ENCODE assay signal across 23 cellular contexts in genomic region chr2:50711714-50712113, GRCh38.
"Had no signal": no experiment of that assay in that cellular context is flagged by ENCODE, and none has a peak within 500 bp of the region (broad histone marks: within the 10 kb centered on the region; RNA-seq: fewer than 3 reads in every experiment).

No MANE protein-coding gene starts in this region.

- H3K9me3 ChIP-seq: stomach, suprapubic skin, testis, thoracic aorta, thyroid gland, tibial artery, tibial nerve, transverse colon, upper lobe of left lung, upper lobe of right lung, uterus, vagina had no signal

- DNase-seq: stimulated activated CD4-positive, alpha-beta T cell treated with anti-CD3 and anti-CD28 coated beads, Interleukin-2, amount 100 ng/mL, for 48 hours; stimulated activated CD4-positive, alpha-beta T cell treated with anti-CD3 and anti-CD28 coated beads, Interleukin-4, amount 100 ng/mL, for 1 hour; stimulated activated CD4-positive, alpha-beta T cell treated with anti-CD3 and anti-CD28 coated beads, Interleukin-4, amount 100 ng/mL, for 24 hours; stimulated activated CD4-positive, alpha-beta T cell treated with anti-CD3 and anti-CD28 coated beads, Interleukin-4, amount 100 ng/mL, for 4 hours; stimulated activated CD8-positive, alpha-beta memory T cell treated with anti-CD3 and anti-CD28 coated beads, Interleukin-4, amount 100 ng/mL, for 48 hours; stimulated activated naive B cell treated with anti-CD40 and anti-IgM and Interleukin-4, amounts not matched to agents 10 μg/mL and 1 μg/mL and 100 μg/mL, for 72 hours; stimulated activated naive CD4-positive, alpha-beta T cell; stimulated activated naive CD4-positive, alpha-beta T cell treated with Interleukin-2 at 50 U/mL for 16 hours; stimulated activated naive CD8-positive, alpha-beta T cell treated with anti-CD3 and anti-CD28 coated beads, Interleukin-15, amount 100 ng/mL, for 72 hours; stimulated activated naive CD8-positive, alpha-beta T cell treated with anti-CD3 and anti-CD28 coated beads, Interleukin-15, Interleukin-2, amounts not matched to agents 100 U/mL and 50 U/mL, for 24 hours; stomach; substantia nigra; testis; thyroid gland; tibial artery; transverse colon; upper lobe of left lung; upper lobe of right lung; uterus had no signal

- H3K27ac ChIP-seq: stomach, suprapubic skin, testis, thoracic aorta, thyroid gland, tibial artery, tibial nerve, transverse colon, upper lobe of left lung, upper lobe of right lung, uterus, vagina had no signal

- H3K27me3 ChIP-seq: stomach, suprapubic skin, testis, thyroid gland, tibial artery, tibial nerve, transverse colon, upper lobe of left lung, upper lobe of right lung, uterus, vagina had no signal

- H3K4me1 ChIP-seq: stomach, suprapubic skin, testis, thyroid gland, tibial artery, transverse colon, upper lobe of left lung, upper lobe of right lung, uterus, vagina had no signal

- H3K36me3 ChIP-seq: stomach, suprapubic skin, thoracic aorta, thyroid gland, tibial artery, tibial nerve, transverse colon, upper lobe of left lung, upper lobe of right lung, uterus, vagina had no signal

- H3K4me3 ChIP-seq: stomach, suprapubic skin, testis, thoracic aorta, thyroid gland, tibial artery, tibial nerve, transverse colon, upper lobe of left lung, upper lobe of right lung, uterus, vagina had no signal
